In the genomic region with DNA sequence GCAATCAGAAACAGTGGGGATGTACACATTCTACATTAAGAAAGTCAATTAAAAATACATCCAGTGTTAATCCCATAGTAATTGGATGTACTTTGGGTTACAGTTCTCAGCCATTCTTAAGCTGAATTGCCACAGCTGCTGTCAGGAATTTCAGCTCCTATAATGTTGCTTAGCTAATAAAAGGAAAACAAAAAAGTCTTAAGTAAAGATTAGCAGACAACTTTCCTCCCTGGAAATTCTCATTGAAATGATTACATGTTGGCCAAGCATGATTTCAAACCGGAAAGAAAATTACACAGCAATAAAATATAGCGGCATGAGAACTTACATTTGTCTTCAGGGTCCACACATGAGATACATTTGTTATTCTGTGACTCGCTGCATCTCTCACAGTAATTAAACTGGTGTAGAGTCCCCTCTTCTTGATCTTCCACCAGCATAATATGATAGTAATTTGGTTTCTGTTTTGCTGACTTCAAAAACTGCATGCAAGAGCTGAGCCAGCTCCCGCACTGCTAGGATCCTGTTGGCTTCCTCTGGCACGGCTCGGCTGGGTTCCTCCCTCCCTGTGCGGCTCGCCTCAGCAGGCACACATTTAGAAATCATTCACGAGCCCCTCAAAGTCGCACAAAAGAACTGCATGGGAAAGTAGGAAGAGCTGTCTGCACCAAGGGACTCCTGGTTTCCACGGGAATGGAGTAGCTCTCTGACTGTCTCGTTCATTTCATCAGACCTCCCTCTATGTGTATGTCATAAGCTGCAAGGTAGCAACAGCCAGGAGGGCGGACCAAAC, we compare ENCODE assay signal across 9 cellular contexts. TPM values are rescaled to one million over a fixed set of nuclear protein-coding genes. Genes with fewer than 3 reads are reported as not detected.
DNase-seq lines count a peak whose midpoint lies in the region; ATAC-seq, FAIRE-seq and TF ChIP-seq lines count a peak whose summit lies in the region.
"Had no signal": no experiment of that assay in that cellular context is flagged by ENCODE, and none has a peak within 500 bp of the region (broad histone marks: within the 10 kb centered on the region; RNA-seq: fewer than 3 reads in every experiment).

A gene (minus strand): TSS at position 708 of the 793 bp plus-strand sequence. CDS start 1,147 bp downstream, outside the sequence.

- peaks cover 15% of the 10 kb centered on the region for H3K4me1 Mint-ChIP-seq in osteocyte (ENCODE audit: unreplicated experiment)

- H3K4me3 Mint-ChIP-seq in osteocyte (ENCODE audit: unreplicated experiment), result peak within 1 kb of the TSS; percentile 56

- TF ChIP-seq POLR2A in GM12892 (IDR thresholded peaks at IDR 0.05; ENCODE audit: low read depth, low read length), result no peak

- peak within 1 kb of the TSS; percentile 46 for H3K4me2 ChIP-seq in fibroblast of lung (ENCODE audit: extremely low read depth, insufficient read depth, low read length)

- H3K4me1 ChIP-seq in fibroblast of lung (ENCODE audit: control insufficient read depth, extremely low read depth, insufficient read depth, low read length) (peaks cover 2% of the 10 kb centered on the region), small intestine (ENCODE audit: control insufficient read depth in 2 of 2, insufficient read depth in 1 of 2, low read depth in 1 of 2, low read length in 1 of 2) (no peaks in the 10 kb centered on the region)

- H3K9me3 Mint-ChIP-seq in osteocyte (ENCODE audit: unreplicated experiment), result no peaks in the 10 kb centered on the region

- peaks cover 70% of the 10 kb centered on the region for H3K27me3 Mint-ChIP-seq in osteocyte (ENCODE audit: unreplicated experiment)

- ATAC-seq in HG02678 (IDR thresholded peaks at IDR 0.05; ENCODE audit: unreplicated experiment), result no peak

- H4K20me1 ChIP-seq in fibroblast of lung (ENCODE audit: control insufficient read depth, extremely low read depth, insufficient read depth, low read length), result no peaks in the 10 kb centered on the region

- FAIRE-seq in GM12892 (lab: Jason Lieb, UNC) (peak; percentile 78), small intestine (lab: Jason Lieb, UNC) (no peak)
- FAIRE-seq: islet of Langerhans had no signal

- H3K36me3 ChIP-seq in SK-N-MC (ENCODE audit: insufficient read depth, low read length), result no peaks in the 10 kb centered on the region
- no peaks in the 10 kb centered on the region for H3K36me3 ChIP-seq in fibroblast of lung (ENCODE audit: control insufficient read depth, insufficient read depth, low read length)
- no peaks in the 10 kb centered on the region for H3K36me3 ChIP-seq in small intestine (ENCODE audit: control insufficient read depth in 2 of 2, insufficient read depth in 2 of 2, low read length in 2 of 2)

- H3K27ac Mint-ChIP-seq in osteocyte (ENCODE audit: unreplicated experiment), result no peak within 1 kb of the TSS

- no peak for DNase-seq in GM12892 (ENCODE audit: insufficient read length)
- DNase-seq in SK-N-MC (ENCODE audit: low read depth, low spot score), result peak; percentile 84
- peak; percentile 26 to 48 for DNase-seq in fibroblast of lung (ENCODE audit: low read depth in 2 of 2)
- DNase-seq in osteocyte (ENCODE audit: extremely low spot score, unreplicated experiment), result no peak
- no peak for DNase-seq in NCI-H1436 (lab: John Stamatoyannopoulos, UW)
- DNase-seq in DMS 273 treated with DMSO at 0.1 percent for 48 hours (lab: John Stamatoyannopoulos, UW), result no peak
- DNase-seq in small intestine, result no peak

- H3K4me3 ChIP-seq in SK-N-MC, result peak within 1 kb of the TSS; percentile 78
- peak within 1 kb of the TSS; percentile 7 to 59 (median 52) for H3K4me3 ChIP-seq in fibroblast of lung (replicated peaks in 1 of 4; ENCODE audit: control extremely low read depth in 1 of 4, insufficient read depth in 1 of 4, low read depth in 3 of 4, low read length in 4 of 4)
- no peak within 1 kb of the TSS for H3K4me3 ChIP-seq in small intestine (ENCODE audit: low read depth in 1 of 2, low read length in 2 of 2)

- peak within 1 kb of the TSS; percentile 51 for H2AFZ ChIP-seq in fibroblast of lung (ENCODE audit: low read length)

- TF ChIP-seq CTCF in fibroblast of lung (conservative IDR thresholded peaks at IDR 0.05 in 1 of 2, IDR thresholded peaks at IDR 0.05 in 1 of 2; ENCODE audit: low read depth in 1 of 2, low read length in 2 of 2), result no peak
- no peak for TF ChIP-seq CTCF in osteocyte (IDR thresholded peaks at IDR 0.05)

- H3K9ac ChIP-seq in SK-N-MC (ENCODE audit: insufficient read length) (no peak within 1 kb of the TSS), fibroblast of lung (ENCODE audit: insufficient read depth, low read length) (no peak within 1 kb of the TSS)

- H3K79me2 ChIP-seq in fibroblast of lung (ENCODE audit: control insufficient read depth, insufficient read depth, low read length), result no peaks in the 10 kb centered on the region

- no peaks in the 10 kb centered on the region for H3K27me3 ChIP-seq in fibroblast of lung (ENCODE audit: control insufficient read depth, insufficient read depth, low read length)
- H3K27me3 ChIP-seq in small intestine (ENCODE audit: control insufficient read depth in 2 of 2, insufficient read depth in 2 of 2, low read length in 2 of 2), result peaks cover 0 to 5% of the 10 kb centered on the region in 2 donors

- H3K36me3 Mint-ChIP-seq in osteocyte (ENCODE audit: unreplicated experiment), result no peaks in the 10 kb centered on the region

- H3K27ac ChIP-seq in SK-N-MC (peak within 1 kb of the TSS; percentile 38), fibroblast of lung (ENCODE audit: insufficient read depth, low read length) (no peak within 1 kb of the TSS), small intestine (ENCODE audit: low read depth in 1 of 2, low read length in 1 of 2) (no peak within 1 kb of the TSS)

- H3K9me3 ChIP-seq in SK-N-MC (ENCODE audit: low read depth, low read length), result no peaks in the 10 kb centered on the region
- H3K9me3 ChIP-seq in fibroblast of lung (ENCODE audit: control insufficient read depth, insufficient read depth, low read depth, low read length), result no peaks in the 10 kb centered on the region
- H3K9me3 ChIP-seq in small intestine (ENCODE audit: control insufficient read depth, low read depth), result no peaks in the 10 kb centered on the region

- 12 to 23% (median 15%) methylated on average over 13 of the region's 13 CpGs for WGBS in small intestine, 3 donors

RNA-seq across cellular contexts. Expression of the gene that starts here (rescaled TPM):
- polyA plus RNA-seq in GM12892 (2012; ENCODE audit: missing spikeins), result not detected
- 0.26 and 0.33 TPM in 2 replicates for total RNA-seq in fibroblast of lung
- 0.01 and 0.08 TPM in 2 replicates for polyA plus RNA-seq in fibroblast of lung
- polyA plus RNA-seq in fibroblast of lung (2012), result 0.03 and 0.12 TPM in 2 replicates
- not detected in 2 replicates for polyA minus RNA-seq in fibroblast of lung (ENCODE audit: low replicate concordance)
- not detected in 2 replicates for total RNA-seq in osteocyte
- under 1 TPM in 1 of 3 donors, not detected in 2; 0.33 TPM for polyA plus RNA-seq in small intestine

Comparison
In these comparisons a context has a peak if more than half of its experiments do, and no peak if none do; other contexts are left out.
1. Peak in DNase-seq, H3K4me3 ChIP-seq and H3K4me2 ChIP-seq in fibroblast of lung; RNA of the gene not detected or under 1 TPM.